Comparison of ENCODE assay signal across 1 cellular context in the genomic region with DNA sequence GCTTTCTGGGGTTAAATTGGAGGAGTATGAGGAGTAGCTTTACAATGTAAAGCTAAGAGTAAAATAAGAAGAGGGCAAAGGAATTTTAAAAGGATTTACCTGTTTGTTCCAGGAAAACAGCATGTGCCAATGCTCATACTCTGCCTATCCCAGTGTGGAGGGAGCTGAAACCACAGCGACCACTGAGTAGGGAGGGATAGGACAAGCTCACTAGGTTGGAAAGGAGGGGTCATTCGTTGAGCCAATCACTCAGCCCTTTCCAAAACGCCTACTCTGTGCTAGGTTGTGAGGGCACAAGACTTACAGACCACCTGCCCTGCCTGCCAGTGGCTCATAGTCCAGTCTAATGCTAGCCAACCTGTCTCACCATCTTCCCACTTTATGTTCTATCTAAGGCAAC.
TF ChIP-seq lines count a peak whose summit lies in the region.

No MANE protein-coding gene starts in this region.

TF ChIP-seq in H1, 55 proteins besides CTCF, POLR2A, EP300 and RAD21:
- TF ChIP-seq RBBP5 (IDR thresholded peaks at IDR 0.05; ENCODE audit: borderline replicate concordance, low read depth, low read length): no peak
- TF ChIP-seq TAF1 (IDR thresholded peaks at IDR 0.05; ENCODE audit: low read depth, low read length): 0 out of 2 replicates have a peak, but pooled peaks have one; percentile 27
- no peak for TF ChIP-seq KDM5A (IDR thresholded peaks at IDR 0.05; ENCODE audit: low read length)
- no peak for TF ChIP-seq CEBPB (IDR thresholded peaks at IDR 0.05; ENCODE audit: low read depth, low read length)
- TF ChIP-seq PHF8 (conservative IDR thresholded peaks at IDR 0.05; ENCODE audit: low read depth, low read length): no peak
- peak; percentile 62 for TF ChIP-seq POLR2AphosphoS5 (IDR thresholded peaks at IDR 0.05; ENCODE audit: low read depth, low read length)
